Comparison of ENCODE assay signal across 8 cellular contexts in genomic region chr10:21519981-21520436, GRCh38. TPM values are rescaled to one million over a fixed set of nuclear protein-coding genes. Genes with fewer than 3 reads are reported as not detected.
A peak's percentile ranks its signal among the peaks of the same experiment; 100 is the strongest.
DNase-seq lines count a peak whose midpoint lies in the region; ATAC-seq and TF ChIP-seq lines count a peak whose summit lies in the region.

No MANE protein-coding gene starts in this region.

- H3K27ac Mint-ChIP-seq in T-helper 1 cell treated with Interleukin-12 subunit alpha and Interleukin-12 subunit beta and Interleukin-4 antibody, amounts not matched to agents 30 μg/mL and 1 μg/mL, for 36 hours, result peak overlapping the region; percentile 53

- H2AFZ ChIP-seq in fibroblast of lung (ENCODE audit: low read length) (peak overlapping the region; percentile 71), parathyroid adenoma (peak overlapping the region; percentile 79)

- H3K9me3 ChIP-seq in fibroblast of lung (ENCODE audit: control insufficient read depth, insufficient read depth, low read depth, low read length) (no peaks in the 10 kb centered on the region), parathyroid adenoma (ENCODE audit: control insufficient read depth, low read length) (no peaks in the 10 kb centered on the region)

- H3K4me1 Mint-ChIP-seq in T-helper 1 cell treated with Interleukin-12 subunit alpha and Interleukin-12 subunit beta and Interleukin-4 antibody, amounts not matched to agents 30 μg/mL and 1 μg/mL, for 36 hours (ENCODE audit: low read depth), result peaks cover 48% of the 10 kb centered on the region

- H3K4me3 ChIP-seq in GM06990 (replicated peaks; ENCODE audit: low read depth, low read length) (peak overlapping the region; percentile 60), fibroblast of lung (replicated peaks in 1 of 4; ENCODE audit: control extremely low read depth in 1 of 4, insufficient read depth in 1 of 4, low read depth in 3 of 4, low read length in 4 of 4) (peak overlapping the region; percentile 30 to 78 (median 51)), parathyroid adenoma (ENCODE audit: low read depth, low read length) (peak overlapping the region; percentile 61)

- TF ChIP-seq CTCF in GM06990 (IDR thresholded peaks at IDR 0.05; ENCODE audit: insufficient read depth, low read length, poor library complexity, severe bottlenecking) (no peak), fibroblast of lung (conservative IDR thresholded peaks at IDR 0.05 in 1 of 2, IDR thresholded peaks at IDR 0.05 in 1 of 2; ENCODE audit: low read depth in 1 of 2, low read length in 2 of 2) (no peak), parathyroid adenoma (IDR thresholded peaks at IDR 0.05) (no peak)

- H3K79me2 ChIP-seq in fibroblast of lung (ENCODE audit: control insufficient read depth, insufficient read depth, low read length), result no peaks in the 10 kb centered on the region
- no peaks in the 10 kb centered on the region for H3K79me2 ChIP-seq in parathyroid adenoma

- peaks cover 75% of the 10 kb centered on the region for H3K27me3 Mint-ChIP-seq in T-helper 1 cell treated with Interleukin-12 subunit alpha and Interleukin-12 subunit beta and Interleukin-4 antibody, amounts not matched to agents 30 μg/mL and 1 μg/mL, for 36 hours (ENCODE audit: low read depth)

- H3K4me2 ChIP-seq in fibroblast of lung (ENCODE audit: extremely low read depth, insufficient read depth, low read length) (peak overlapping the region; percentile 100), parathyroid adenoma (ENCODE audit: low read length) (peak overlapping the region; percentile 70)

- H3K9ac ChIP-seq in fibroblast of lung (ENCODE audit: insufficient read depth, low read length) (peak overlapping the region; percentile 36), parathyroid adenoma (no peak overlapping the region)

- ATAC-seq in HG02885 (IDR thresholded peaks at IDR 0.05; ENCODE audit: poor library complexity, unreplicated experiment) (peak; percentile 37), HG03039 (IDR thresholded peaks at IDR 0.05; ENCODE audit: unreplicated experiment) (no peak), GM19324 (IDR thresholded peaks at IDR 0.05; ENCODE audit: low FRiP score, unreplicated experiment) (no peak), GM19397 (IDR thresholded peaks at IDR 0.05; ENCODE audit: unreplicated experiment) (no peak)

- H3K36me3 Mint-ChIP-seq in T-helper 1 cell treated with Interleukin-12 subunit alpha and Interleukin-12 subunit beta and Interleukin-4 antibody, amounts not matched to agents 30 μg/mL and 1 μg/mL, for 36 hours (ENCODE audit: low read depth), result peaks cover under 1% of the 10 kb centered on the region

- no peaks in the 10 kb centered on the region for H3K9me3 Mint-ChIP-seq in T-helper 1 cell treated with Interleukin-12 subunit alpha and Interleukin-12 subunit beta and Interleukin-4 antibody, amounts not matched to agents 30 μg/mL and 1 μg/mL, for 36 hours

- H3K27me3 ChIP-seq in GM06990 (replicated peaks; ENCODE audit: control insufficient read depth, insufficient read depth, low read length) (no peaks in the 10 kb centered on the region; the same call in none of the 2 replicates), fibroblast of lung (ENCODE audit: control insufficient read depth, insufficient read depth, low read length) (no peaks in the 10 kb centered on the region), parathyroid adenoma (ENCODE audit: control insufficient read depth, insufficient read depth, low read length) (no peaks in the 10 kb centered on the region)

- H3K27ac ChIP-seq in fibroblast of lung (ENCODE audit: insufficient read depth, low read length) (peak overlapping the region; percentile 69), parathyroid adenoma (peak overlapping the region; percentile 70)

- peak overlapping the region; percentile 84 for H3K4me3 Mint-ChIP-seq in T-helper 1 cell treated with Interleukin-12 subunit alpha and Interleukin-12 subunit beta and Interleukin-4 antibody, amounts not matched to agents 30 μg/mL and 1 μg/mL, for 36 hours

- DNase-seq in GM06990 (ENCODE audit: extremely low read depth, insufficient read length), result no peak
- DNase-seq in fibroblast of lung (ENCODE audit: low read depth in 2 of 2), result peak; percentile 86 to 90

- H4K20me1 ChIP-seq in fibroblast of lung (ENCODE audit: control insufficient read depth, extremely low read depth, insufficient read depth, low read length), result no peaks in the 10 kb centered on the region

- H3K36me3 ChIP-seq in GM06990 (ENCODE audit: control insufficient read depth, insufficient read depth, low read length) (no peaks in the 10 kb centered on the region), fibroblast of lung (ENCODE audit: control insufficient read depth, insufficient read depth, low read length) (no peaks in the 10 kb centered on the region), parathyroid adenoma (ENCODE audit: control insufficient read depth, insufficient read depth, low read length) (no peaks in the 10 kb centered on the region)

- H3K4me1 ChIP-seq in fibroblast of lung (ENCODE audit: control insufficient read depth, extremely low read depth, insufficient read depth, low read length) (peaks cover 3% of the 10 kb centered on the region), parathyroid adenoma (peaks cover 16% of the 10 kb centered on the region)

RNA-seq across cellular contexts. Expression of gene SKIDA1, which starts 5.5 kb away (rescaled TPM):
- total RNA-seq in fibroblast of lung, result 0.50 and 0.51 TPM in 2 replicates
- polyA plus RNA-seq in fibroblast of lung, result 0.28 and 0.49 TPM in 2 replicates
- polyA plus RNA-seq in fibroblast of lung (2012), result 0.16 and 0.73 TPM in 2 replicates
- polyA minus RNA-seq in fibroblast of lung (ENCODE audit: low replicate concordance), result 0.15 and 1.1 TPM in 2 replicates

RNA-seq across cellular contexts. Expression of gene MLLT10, which starts 14.0 kb away (rescaled TPM):
- 33.1 and 56.3 TPM in 2 replicates for total RNA-seq in fibroblast of lung
- polyA plus RNA-seq in fibroblast of lung, result 25.1 and 25.6 TPM in 2 replicates
- polyA plus RNA-seq in fibroblast of lung (2012), result 12.8 and 14.0 TPM in 2 replicates
- 12.3 and 26.8 TPM in 2 replicates for polyA minus RNA-seq in fibroblast of lung (ENCODE audit: low replicate concordance)
